ENCODE assay signal across 33 cellular contexts in genomic region chr7:117241088-117241487, GRCh38.
"Had no signal": no experiment of that assay in that cellular context is flagged by ENCODE, and none has a peak within 500 bp of the region (broad histone marks: within the 10 kb centered on the region; RNA-seq: fewer than 3 reads in every experiment).

No MANE protein-coding gene starts in this region.

- H3K4me3 ChIP-seq: adrenal gland, ascending aorta, body of pancreas, breast epithelium had no signal

- H3K27me3 ChIP-seq: ascending aorta, body of pancreas, brain microvascular endothelial cell, breast epithelium had no signal

- H3K4me1 ChIP-seq: adrenal gland, ascending aorta, body of pancreas, breast epithelium had no signal

- FAIRE-seq: astrocyte, bronchial epithelial cell had no signal

- H3K9me3 ChIP-seq: adrenal gland, body of pancreas had no signal

- H3K36me3 ChIP-seq: adrenal gland, ascending aorta, brain microvascular endothelial cell, breast epithelium had no signal

- H3K27ac ChIP-seq: adrenal gland, ascending aorta, body of pancreas, brain microvascular endothelial cell, breast epithelium had no signal

- ATAC-seq: activated naive CD4-positive, alpha-beta T cell treated with anti-CD3 and anti-CD28 coated beads, Interleukin-2, amount 50 U/mL, for 72 hours; activated naive CD8-positive, alpha-beta T cell treated with anti-CD3 and anti-CD28 coated beads, Interleukin-2, amount 50 U/mL, for 24 hours; activated T-cell treated with anti-CD3 and anti-CD28 coated beads, Interleukin-2, amount 50 U/mL, for 4 hours; activated T-cell treated with anti-CD3 and anti-CD28 coated beads, Interleukin-2, amount 50 U/mL, for 72 hours; activated T-helper 17 cell treated with anti-CD3 and anti-CD28 coated beads, Interleukin-2, amount 50 U/mL, for 72 hours; body of pancreas had no signal

- DNase-seq: activated effector memory CD4-positive, alpha-beta T cell treated with anti-CD3 and anti-CD28 coated beads, Interleukin-2, amount 50 U/mL, for 16 hours; activated effector memory CD4-positive, alpha-beta T cell treated with Interleukin-2 at 50 U/mL for 16 hours; activated gamma-delta T cell; activated gamma-delta T cell treated with Interleukin-2 at 50 U/mL for 16 hours; activated naive CD4-positive, alpha-beta T cell; activated naive CD4-positive, alpha-beta T cell treated with anti-CD3 and anti-CD28 coated beads for 36 hours; activated naive CD4-positive, alpha-beta T cell treated with anti-CD3 and anti-CD28 coated beads, Interleukin-2, amount 10 ng/mL, durations not matched to agents 7 days and 5 days; activated naive CD4-positive, alpha-beta T cell treated with anti-CD3 and anti-CD28 coated beads, Interleukin-2, amount 50 U/mL, for 16 hours; activated naive CD4-positive, alpha-beta T cell treated with Interleukin-2 at 50 U/mL for 16 hours; activated naive CD8-positive, alpha-beta T cell treated with anti-CD3 and anti-CD28 coated beads for 36 hours; activated naive CD8-positive, alpha-beta T cell treated with anti-CD3 and anti-CD28 coated beads, Interleukin-2, amount 10 ng/mL, durations not matched to agents 7 days and 5 days; activated naive CD8-positive, alpha-beta T cell treated with anti-CD3 and anti-CD28 coated beads, Interleukin-2, amount 50 U/mL, for 24 hours; activated T-cell treated with anti-CD3 and anti-CD28 coated beads, Interleukin-2, amount 50 U/mL, for 1 hour; activated T-cell treated with anti-CD3 and anti-CD28 coated beads, Interleukin-2, amount 50 U/mL, for 24 hours; activated T-cell treated with anti-CD3 and anti-CD28 coated beads, Interleukin-2, amount 50 U/mL, for 4 hours; activated T-cell treated with anti-CD3 and anti-CD28 coated beads, Interleukin-2, amount 50 U/mL, for 48 hours; activated T-cell treated with anti-CD3 and anti-CD28 coated beads, Interleukin-2, amount 50 U/mL, for 72 hours; adrenal gland; amniotic stem cell; amygdala; anterior cingulate cortex; aorta; body of pancreas; brain microvascular endothelial cell; caudate nucleus; central memory CD4-positive, alpha-beta T cell; cerebellar nuclear complex had no signal
